2 cellular contexts compared by ENCODE assay signal in the genomic region with DNA sequence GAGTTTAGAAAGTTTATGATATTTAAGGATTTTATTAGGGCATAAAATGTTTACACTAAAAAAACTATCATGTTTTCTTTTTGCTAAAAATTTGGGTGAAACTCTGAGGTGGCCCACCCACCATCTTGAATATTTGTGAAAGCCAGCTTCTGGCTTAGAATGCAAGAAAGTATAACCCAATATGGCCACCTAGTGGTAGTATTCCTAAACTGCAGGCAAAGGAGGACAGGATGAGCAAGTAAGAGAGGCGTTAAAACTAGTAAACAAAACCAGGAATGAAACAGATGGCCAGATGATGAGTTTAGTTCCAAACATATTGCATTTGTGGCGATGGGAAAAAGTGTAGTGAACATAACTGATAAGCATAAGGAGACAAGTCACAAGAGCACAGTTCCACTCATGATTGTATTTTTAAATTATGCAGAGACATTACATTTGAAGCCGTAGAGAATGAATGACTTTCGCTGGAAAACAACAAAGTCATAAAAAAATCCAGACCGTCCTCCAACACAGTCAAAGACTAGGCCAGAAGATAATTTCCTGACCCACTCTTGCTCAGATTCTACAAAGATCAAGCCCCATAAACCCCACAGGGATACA.
A peak's percentile ranks its signal among the peaks of the same experiment; 100 is the strongest.
TF ChIP-seq lines count a peak whose summit lies in the region.

No MANE protein-coding gene starts in this region.

TF ChIP-seq in HEK293, 187 proteins besides CTCF, POLR2A, EP300 and RAD21:
- TF ChIP-seq SCRT2 (tag by site-specific recombination; IDR thresholded peaks at IDR 0.05) (no peak), PRDM1 (tag by site-specific recombination; IDR thresholded peaks at IDR 0.05) (0 out of 2 replicates have a peak, but pooled peaks have one; percentile 11), SETDB1 (IDR thresholded peaks at IDR 0.05; ENCODE audit: insufficient read length, low read length) (no peak), ZNF416 (tag by site-specific recombination; IDR thresholded peaks at IDR 0.05) (no peak), ZNF654 (tag by site-specific recombination; IDR thresholded peaks at IDR 0.05; ENCODE audit: low read depth) (peak; percentile 86), ZNF138 (tag by site-specific recombination; IDR thresholded peaks at IDR 0.05; ENCODE audit: borderline replicate concordance) (no peak), ZNF394 (tag by site-specific recombination; IDR thresholded peaks at IDR 0.05; ENCODE audit: borderline replicate concordance) (no peak), ZBTB20 (tag by site-specific recombination; IDR thresholded peaks at IDR 0.05) (no peak)
- TF ChIP-seq, protein P1, sequence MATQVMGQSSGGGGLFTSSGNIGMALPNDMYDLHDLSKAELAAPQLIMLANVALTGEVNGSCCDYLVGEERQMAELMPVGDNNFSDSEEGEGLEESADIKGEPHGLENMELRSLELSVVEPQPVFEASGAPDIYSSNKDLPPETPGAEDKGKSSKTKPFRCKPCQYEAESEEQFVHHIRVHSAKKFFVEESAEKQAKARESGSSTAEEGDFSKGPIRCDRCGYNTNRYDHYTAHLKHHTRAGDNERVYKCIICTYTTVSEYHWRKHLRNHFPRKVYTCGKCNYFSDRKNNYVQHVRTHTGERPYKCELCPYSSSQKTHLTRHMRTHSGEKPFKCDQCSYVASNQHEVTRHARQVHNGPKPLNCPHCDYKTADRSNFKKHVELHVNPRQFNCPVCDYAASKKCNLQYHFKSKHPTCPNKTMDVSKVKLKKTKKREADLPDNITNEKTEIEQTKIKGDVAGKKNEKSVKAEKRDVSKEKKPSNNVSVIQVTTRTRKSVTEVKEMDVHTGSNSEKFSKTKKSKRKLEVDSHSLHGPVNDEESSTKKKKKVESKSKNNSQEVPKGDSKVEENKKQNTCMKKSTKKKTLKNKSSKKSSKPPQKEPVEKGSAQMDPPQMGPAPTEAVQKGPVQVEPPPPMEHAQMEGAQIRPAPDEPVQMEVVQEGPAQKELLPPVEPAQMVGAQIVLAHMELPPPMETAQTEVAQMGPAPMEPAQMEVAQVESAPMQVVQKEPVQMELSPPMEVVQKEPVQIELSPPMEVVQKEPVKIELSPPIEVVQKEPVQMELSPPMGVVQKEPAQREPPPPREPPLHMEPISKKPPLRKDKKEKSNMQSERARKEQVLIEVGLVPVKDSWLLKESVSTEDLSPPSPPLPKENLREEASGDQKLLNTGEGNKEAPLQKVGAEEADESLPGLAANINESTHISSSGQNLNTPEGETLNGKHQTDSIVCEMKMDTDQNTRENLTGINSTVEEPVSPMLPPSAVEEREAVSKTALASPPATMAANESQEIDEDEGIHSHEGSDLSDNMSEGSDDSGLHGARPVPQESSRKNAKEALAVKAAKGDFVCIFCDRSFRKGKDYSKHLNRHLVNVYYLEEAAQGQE (tag by site-specific recombination; IDR thresholded peaks at IDR 0.05), result no peak
TF ChIP-seq in HEK293: peak in this region for 2.

TF ChIP-seq in H1, 55 proteins besides CTCF, POLR2A, EP300 and RAD21:
- TF ChIP-seq FOSL1 (IDR thresholded peaks at IDR 0.05; ENCODE audit: insufficient read depth, low read depth, low read length), result no peak
- peak; percentile 60; the same call in 1 of the 2 replicates for TF ChIP-seq YY1 (IDR thresholded peaks at IDR 0.05; ENCODE audit: low read depth, low read length)
- TF ChIP-seq KDM5A (IDR thresholded peaks at IDR 0.05; ENCODE audit: low read length), result no peak
